ENCODE assay signal across 16 cellular contexts in the genomic region with DNA sequence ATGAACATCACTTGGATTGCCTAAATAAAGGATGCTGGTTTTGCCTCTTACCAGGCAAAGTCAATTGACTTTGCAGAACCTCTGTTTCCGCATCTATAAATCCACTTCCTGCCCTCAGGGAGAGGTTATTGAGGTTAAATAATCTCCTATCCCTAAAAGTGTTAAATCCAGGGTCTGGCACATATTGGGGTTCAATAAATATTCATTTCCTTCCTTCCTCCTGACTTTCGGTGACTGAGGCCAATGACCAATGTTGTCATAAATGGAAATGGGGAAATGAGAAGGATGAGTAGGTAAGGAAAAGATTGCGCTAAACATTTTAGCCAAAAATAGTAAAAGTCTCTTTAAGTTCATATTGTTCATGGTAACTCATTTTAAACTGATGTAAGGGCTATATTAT. TPM values are rescaled to one million over a fixed set of nuclear protein-coding genes. Genes with fewer than 3 reads are reported as not detected.
DNase-seq lines count a peak whose midpoint lies in the region; ATAC-seq, FAIRE-seq and TF ChIP-seq lines count a peak whose summit lies in the region.
"Had no signal": no experiment of that assay in that cellular context is flagged by ENCODE, and none has a peak within 500 bp of the region (broad histone marks: within the 10 kb centered on the region; RNA-seq: fewer than 3 reads in every experiment).

No MANE protein-coding gene starts in this region.

- CTCF ChIA-PET in activated CD8-positive, alpha-beta T cell treated with anti-CD3 and anti-CD28 coated beads for 36 hours (lab: Charles Lee): interaction anchor here (0.9 to 4.0 kb wide), 2 partner anchors 8 to 15 kb away, joined by 3 to 26 read pairs; partner anchors contain the start of gene BCL2

- no peaks in the 10 kb centered on the region for H3K36me3 ChIP-seq in upper lobe of right lung

- peak overlapping the region; percentile 41 for H3K4me3 Mint-ChIP-seq in activated CD8-positive, alpha-beta T cell treated with anti-CD3 and anti-CD28 coated beads for 36 hours
- H3K4me3 Mint-ChIP-seq in natural killer cell treated with Interleukin-12 subunit alpha and Interleukin-12 subunit beta and Interleukin-15 and Interleukin-18, amount 100 ng/mL, for 72 hours: peak overlapping the region; percentile 56
- H3K4me3 Mint-ChIP-seq: brain had no signal

- H3K27me3 ChIP-seq in upper lobe of right lung: no peaks in the 10 kb centered on the region

- no peak for TF ChIP-seq POLR2A in GM12891 (IDR thresholded peaks at IDR 0.05; ENCODE audit: low read depth, low read length)

- no peaks in the 10 kb centered on the region for H3K9me3 Mint-ChIP-seq in activated CD8-positive, alpha-beta T cell treated with anti-CD3 and anti-CD28 coated beads for 36 hours
- H3K9me3 Mint-ChIP-seq in natural killer cell treated with Interleukin-12 subunit alpha and Interleukin-12 subunit beta and Interleukin-15 and Interleukin-18, amount 100 ng/mL, for 72 hours: no peaks in the 10 kb centered on the region

- peaks cover 88% of the 10 kb centered on the region for H3K4me1 Mint-ChIP-seq in activated CD8-positive, alpha-beta T cell treated with anti-CD3 and anti-CD28 coated beads for 36 hours (ENCODE audit: low read depth)
- H3K4me1 Mint-ChIP-seq in natural killer cell treated with Interleukin-12 subunit alpha and Interleukin-12 subunit beta and Interleukin-15 and Interleukin-18, amount 100 ng/mL, for 72 hours (ENCODE audit: low read depth in 2 of 2): peaks cover 73 to 88% of the 10 kb centered on the region in 2 donors

- H3K4me1 ChIP-seq in upper lobe of right lung: peaks cover 37% of the 10 kb centered on the region
- H3K4me1 ChIP-seq: parathyroid adenoma had no signal

- H3K4me3 ChIP-seq in upper lobe of right lung: no peak overlapping the region
- H3K4me3 ChIP-seq in foreskin fibroblast (ENCODE audit: low read depth in 1 of 2, low read length in 2 of 2): no peak overlapping the region

- TF ChIP-seq CTCF in activated CD8-positive, alpha-beta T cell treated with anti-CD3 and anti-CD28 coated beads for 36 hours (IDR thresholded peaks at IDR 0.05): no peak
- TF ChIP-seq CTCF in upper lobe of right lung (IDR thresholded peaks at IDR 0.05) (no peak), foreskin fibroblast (IDR thresholded peaks at IDR 0.05; ENCODE audit: low read depth, low read length) (no peak)

- peak; percentile 5 for FAIRE-seq in GM12891 (lab: Jason Lieb, UNC)
- FAIRE-seq: small intestine had no signal

- DNase-seq in NOMO-1 (lab: John Stamatoyannopoulos, UW; ENCODE audit: unreplicated experiment in 2 of 2) (peak; percentile 14 to 68), NOMO-1 treated with dmso at 0.1 percent for 144 hours (lab: John Stamatoyannopoulos, UW; ENCODE audit: unreplicated experiment) (no peak), GM12891 (ENCODE audit: insufficient read length, low spot score) (no peak), upper lobe of right lung (no peak), foreskin fibroblast (no peak)
- DNase-seq in activated CD8-positive, alpha-beta T cell treated with anti-CD3 and anti-CD28 coated beads for 36 hours: no peak
- no peak for DNase-seq in natural killer cell treated with Interleukin-12 subunit alpha and Interleukin-12 subunit beta and Interleukin-15 and Interleukin-18, amount 100 ng/mL, for 72 hours (ENCODE audit: low spot score)
- no peak for DNase-seq in stimulated activated CD4-positive, alpha-beta T cell treated with anti-CD3 and anti-CD28 coated beads, Interleukin-4, amount 100 ng/mL, for 4 hours
- DNase-seq: activated effector memory CD4-positive, alpha-beta T cell treated with Interleukin-2 at 50 U/mL for 16 hours; NCI-H1092; PC-3; small intestine had no signal

- no peak overlapping the region for H3K27ac ChIP-seq in upper lobe of right lung
- H3K27ac ChIP-seq: 22Rv1, parathyroid adenoma had no signal

- no peaks in the 10 kb centered on the region for H3K27me3 Mint-ChIP-seq in activated CD8-positive, alpha-beta T cell treated with anti-CD3 and anti-CD28 coated beads for 36 hours
- H3K27me3 Mint-ChIP-seq in natural killer cell treated with Interleukin-12 subunit alpha and Interleukin-12 subunit beta and Interleukin-15 and Interleukin-18, amount 100 ng/mL, for 72 hours: no peaks in the 10 kb centered on the region

- intact Hi-C loops in activated CD8-positive, alpha-beta T cell treated with anti-CD3 and anti-CD28 coated beads for 36 hours (cut with micrococcal nuclease): loop anchor here (5.0 kb wide), 3 partner anchors 36 to 146 kb away; no protein-coding TSS in a partner anchor
- intact Hi-C loops in upper lobe of right lung (cut with DNase I): no loop called here

- ATAC-seq in activated CD8-positive, alpha-beta T cell treated with anti-CD3 and anti-CD28 coated beads for 36 hours: no peak
- no peak for ATAC-seq in natural killer cell treated with Interleukin-12 subunit alpha and Interleukin-12 subunit beta and Interleukin-15 and Interleukin-18, amount 100 ng/mL, for 72 hours
- ATAC-seq in upper lobe of right lung: no peak
- ATAC-seq: HCT116, PC-3 had no signal

- peaks cover 78% of the 10 kb centered on the region for H3K36me3 Mint-ChIP-seq in activated CD8-positive, alpha-beta T cell treated with anti-CD3 and anti-CD28 coated beads for 36 hours (ENCODE audit: low read depth)
- H3K36me3 Mint-ChIP-seq in natural killer cell treated with Interleukin-12 subunit alpha and Interleukin-12 subunit beta and Interleukin-15 and Interleukin-18, amount 100 ng/mL, for 72 hours: peaks cover 15% of the 10 kb centered on the region

- POLR2A ChIA-PET in activated CD8-positive, alpha-beta T cell treated with anti-CD3 and anti-CD28 coated beads for 36 hours (lab: Charles Lee): interaction anchor here (1.3 to 3.0 kb wide), 2 partner anchors 8 to 15 kb away, joined by 6 to 23 read pairs; partner anchors contain the start of gene BCL2

- peak overlapping the region; percentile 89 for H3K27ac Mint-ChIP-seq in activated CD8-positive, alpha-beta T cell treated with anti-CD3 and anti-CD28 coated beads for 36 hours
- peak overlapping the region; percentile 97 to 99 for H3K27ac Mint-ChIP-seq in natural killer cell treated with Interleukin-12 subunit alpha and Interleukin-12 subunit beta and Interleukin-15 and Interleukin-18, amount 100 ng/mL, for 72 hours
- H3K27ac Mint-ChIP-seq: brain had no signal

- no peaks in the 10 kb centered on the region for H3K9me3 ChIP-seq in upper lobe of right lung

TF ChIP-seq in GM12891, 5 proteins besides CTCF, POLR2A, EP300 and RAD21:
- no peak for TF ChIP-seq POU2F2 (IDR thresholded peaks at IDR 0.05; ENCODE audit: low read depth, low read length)
- TF ChIP-seq TAF1 (IDR thresholded peaks at IDR 0.05; ENCODE audit: low read depth, low read length): no peak
- TF ChIP-seq PAX5 (IDR thresholded peaks at IDR 0.05; ENCODE audit: insufficient read depth, low read length, severe bottlenecking): no peak
- no peak for TF ChIP-seq POLR2AphosphoS5 (IDR thresholded peaks at IDR 0.05; ENCODE audit: low read depth, low read length)
- peak; percentile 71 for TF ChIP-seq SPI1 (IDR thresholded peaks at IDR 0.05; ENCODE audit: low read depth, low read length)

RNA-seq across cellular contexts. Expression of gene BCL2, which starts 16.0 kb away (rescaled TPM):
- polyA plus RNA-seq in GM12891 (2012; ENCODE audit: low read depth, missing spikeins): 25.4 TPM
- total RNA-seq in activated CD8-positive, alpha-beta T cell treated with anti-CD3 and anti-CD28 coated beads for 36 hours: 100 to 1,000 TPM; 104 to 107 TPM
- total RNA-seq in natural killer cell treated with Interleukin-12 subunit alpha and Interleukin-12 subunit beta and Interleukin-15 and Interleukin-18, amount 100 ng/mL, for 72 hours: 10 to 100 TPM; 61.7 to 84.7 TPM
- total RNA-seq in upper lobe of right lung: 17.3 TPM

Comparison
In these comparisons a context has a peak if more than half of its experiments do, and no peak if none do; other contexts are left out.
1. DNase-seq: peak in NOMO-1 (2 of 2); none in NOMO-1 treated with dmso at 0.1 percent for 144 hours (single experiment), GM12891 (single experiment), activated CD8-positive, alpha-beta T cell treated with anti-CD3 and anti-CD28 coated beads for 36 hours (single experiment), natural killer cell treated with Interleukin-12 subunit alpha and Interleukin-12 subunit beta and Interleukin-15 and Interleukin-18, amount 100 ng/mL, for 72 hours (single experiment), upper lobe of right lung (single experiment), stimulated activated CD4-positive, alpha-beta T cell treated with anti-CD3 and anti-CD28 coated beads, Interleukin-4, amount 100 ng/mL, for 4 hours (0 of 2) and foreskin fibroblast (0 of 2).